Comparison of ENCODE assay signal across 17 cellular contexts in genomic region chr15:25900426-25900825, GRCh38. TPM values are rescaled to one million over a fixed set of nuclear protein-coding genes. Genes with fewer than 3 reads are reported as not detected.
"Had no signal": no experiment of that assay in that cellular context is flagged by ENCODE, and none has a peak within 500 bp of the region (broad histone marks: within the 10 kb centered on the region; RNA-seq: fewer than 3 reads in every experiment).

No MANE protein-coding gene starts in this region.

- H3K27me3 ChIP-seq: adrenal gland, colonic mucosa, gastrocnemius medialis, upper lobe of left lung had no signal

- H3K9me3 Mint-ChIP-seq: activated naive CD4-positive, alpha-beta T cell treated with anti-CD3 and anti-CD28 coated beads, Interleukin-2, amount 50 U/mL, for 72 hours; mesothelial cell of epicardium; nephron progenitor cell had no signal

- H3K36me3 ChIP-seq: adrenal gland, colonic mucosa, gastrocnemius medialis, left ventricle myocardium inferior, upper lobe of left lung, WERI-Rb-1 had no signal

- H3K27ac Mint-ChIP-seq: activated naive CD4-positive, alpha-beta T cell treated with anti-CD3 and anti-CD28 coated beads, Interleukin-2, amount 50 U/mL, for 72 hours; nephron progenitor cell had no signal

- H3K4me1 ChIP-seq: colonic mucosa had no signal

- H3K36me3 Mint-ChIP-seq: activated naive CD4-positive, alpha-beta T cell treated with anti-CD3 and anti-CD28 coated beads, Interleukin-2, amount 50 U/mL, for 72 hours; mesothelial cell of epicardium had no signal

- H3K27ac ChIP-seq: colonic mucosa, left ventricle myocardium inferior, upper lobe of left lung, WERI-Rb-1 had no signal

- H3K4me3 ChIP-seq: adrenal gland, colonic mucosa, gastrocnemius medialis, left ventricle myocardium inferior, upper lobe of left lung had no signal

- H3K4me3 Mint-ChIP-seq: mesothelial cell of epicardium, nephron progenitor cell had no signal

- ATAC-seq: activated naive CD4-positive, alpha-beta T cell treated with anti-CD3 and anti-CD28 coated beads, Interleukin-2, amount 50 U/mL, for 72 hours had no signal

- DNase-seq: activated CD4-positive, CD25-positive, alpha-beta regulatory T cell treated with anti-CD3 and anti-CD28 coated beads, Interleukin-2, amount 50 U/mL, for 72 hours; activated gamma-delta T cell treated with Interleukin-2 at 50 U/mL for 16 hours; activated T-cell treated with anti-CD3 and anti-CD28 coated beads, Interleukin-2, amount 50 U/mL, for 1 hour; colonic mucosa; left ventricle myocardium inferior; mammary epithelial cell; nephron progenitor cell; posterior cingulate gyrus; stimulated activated CD4-positive, alpha-beta T cell treated with anti-CD3 and anti-CD28 coated beads, Interleukin-4, amount 100 ng/mL, for 24 hours; stimulated activated naive CD4-positive, alpha-beta T cell treated with Interleukin-2 at 50 U/mL for 16 hours; T-helper 1 cell; upper lobe of left lung; WERI-Rb-1 had no signal

- H3K9me3 ChIP-seq: adrenal gland, colonic mucosa, gastrocnemius medialis, left ventricle myocardium inferior, upper lobe of left lung had no signal

RNA-seq across cellular contexts. Expression of gene ATP10A, which starts 37.3 kb away (rescaled TPM):
- polyA plus RNA-seq: mammary epithelial cell had no signal
